8 cellular contexts compared by ENCODE assay signal in the genomic region with DNA sequence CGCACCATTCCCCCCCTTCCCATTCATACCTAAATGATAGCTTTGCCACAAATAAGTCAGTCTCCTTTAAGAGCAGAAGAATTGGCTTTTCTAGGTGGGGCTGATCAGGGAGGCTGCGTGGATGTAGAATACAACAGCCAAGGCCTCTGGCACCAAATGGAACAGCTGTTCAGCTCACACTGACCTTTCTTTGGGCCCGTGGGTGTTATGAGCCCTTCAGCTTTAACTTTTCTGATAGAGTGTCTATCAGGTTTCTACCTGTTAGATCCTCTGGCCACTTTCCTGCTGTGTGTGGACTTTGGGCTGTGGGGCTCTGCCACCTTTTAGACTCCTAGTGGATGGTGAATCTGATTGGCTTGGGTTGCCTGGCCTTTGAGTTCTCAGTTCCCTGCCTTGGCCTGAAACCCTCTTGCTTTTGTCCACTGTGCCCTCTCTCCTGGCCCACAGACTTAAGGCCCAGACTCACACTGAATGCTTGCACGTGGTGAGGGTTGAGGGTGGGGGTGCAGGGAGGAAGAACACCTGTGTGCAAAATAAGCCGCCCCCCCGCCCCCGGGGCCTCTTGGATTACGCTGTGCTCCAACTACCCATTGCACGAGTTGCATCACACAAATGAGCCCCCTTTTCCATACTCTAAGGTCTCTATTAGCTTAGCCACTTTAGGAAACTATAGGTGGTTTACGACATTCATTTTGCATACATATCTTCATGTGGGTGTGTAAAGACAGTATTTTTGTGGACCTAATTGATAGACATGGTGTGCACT. TPM values are rescaled to one million over a fixed set of nuclear protein-coding genes. Genes with fewer than 3 reads are reported as not detected.
DNase-seq lines count a peak whose midpoint lies in the region; ATAC-seq, FAIRE-seq and TF ChIP-seq lines count a peak whose summit lies in the region.

No MANE protein-coding gene starts in this region.

- H3K27ac ChIP-seq in heart right ventricle: peak overlapping the region; percentile 56 to 95 (median 84)

- peak; percentile 46 for DNase-seq in GM03348 (ENCODE audit: low spot score)
- peak; percentile 48 for DNase-seq in NCI-H526 treated with DMSO at 0.1 percent for 48 hours (lab: John Stamatoyannopoulos, UW)
- peak; percentile 67 for DNase-seq in activated effector memory CD4-positive, alpha-beta T cell treated with anti-CD3 and anti-CD28 coated beads, Interleukin-2, amount 50 U/mL, for 16 hours
- DNase-seq in heart right ventricle: peak in 1 of 2 donors; percentile 11
- DNase-seq in HTR-8/SVneo (ENCODE audit: insufficient read length, low spot score): no peak
- no peak for DNase-seq in A172 (ENCODE audit: low spot score)

- 65 to 67% methylated on average over 10 of the region's 10 CpGs for WGBS in heart right ventricle, 2 donors

- peak overlapping the region; percentile 32 to 87 (median 78) for H3K4me3 ChIP-seq in heart right ventricle
- H3K4me3 ChIP-seq in skeletal muscle satellite cell (ENCODE audit: low read length): peak overlapping the region; percentile 72

- no peak for TF ChIP-seq CTCF in heart right ventricle (IDR thresholded peaks at IDR 0.05)

- peak in 4 of 8 donors; percentile 1 to 26 (median 6) for ATAC-seq in heart right ventricle
- ATAC-seq in GM18498 (IDR thresholded peaks at IDR 0.05; ENCODE audit: unreplicated experiment): no peak

- H3K27me3 ChIP-seq in heart right ventricle (no peaks in the 10 kb centered on the region), skeletal muscle satellite cell (ENCODE audit: control insufficient read depth, insufficient read depth, low read length) (no peaks in the 10 kb centered on the region)

- H3K9ac ChIP-seq in skeletal muscle satellite cell (ENCODE audit: low read depth, low read length): peak overlapping the region; percentile 8

- H3K4me1 ChIP-seq in heart right ventricle (peaks cover 3 to 52% (median 31%) of the 10 kb centered on the region in 9 donors), skeletal muscle satellite cell (ENCODE audit: control insufficient read depth, insufficient read depth, low read length) (peaks cover 21% of the 10 kb centered on the region)

- intact Hi-C loops in heart right ventricle (cut with DNase I): loop anchor here in 8 of 10 donors (5.0 to 10.0 kb wide), 9 partner anchors 130 to 253 kb away; a partner anchor contains a TSS

- H3K36me3 ChIP-seq in heart right ventricle (no peaks in the 10 kb centered on the region), skeletal muscle satellite cell (ENCODE audit: insufficient read depth, low read length) (no peaks in the 10 kb centered on the region)

- H3K4me2 ChIP-seq in skeletal muscle satellite cell (ENCODE audit: low read length): peak overlapping the region; percentile 97

- no peak for FAIRE-seq in HTR-8/SVneo (lab: Jason Lieb, UNC)

- H3K9me3 ChIP-seq in heart right ventricle: no peaks in the 10 kb centered on the region
- no peaks in the 10 kb centered on the region for H3K9me3 ChIP-seq in skeletal muscle satellite cell (replicated peaks; ENCODE audit: low read length)

RNA-seq across cellular contexts. Expression of a gene that starts 1.3 kb away (rescaled TPM):
- total RNA-seq in heart right ventricle: 10 to 100 TPM in 4 of 10 donors, 1 to 10 TPM in 6; 5.9 to 14.2 (median 8.4) TPM
- 1 to 10 TPM in 1 of 2 donors, under 1 TPM in 1; 0.83 to 1.5 TPM for polyA plus RNA-seq in heart right ventricle
- total RNA-seq in skeletal muscle satellite cell (2012; rRNA removed): 4.6 and 5.3 TPM in 2 replicates
- total RNA-seq in A172 (2014; rRNA removed; shearing (Covaris generic)): 2.9 and 3.5 TPM in 2 replicates

Comparison
In these comparisons a context has a peak if more than half of its experiments do, and no peak if none do; other contexts are left out.
1. DNase-seq: peak in GM03348 (single experiment), NCI-H526 treated with DMSO at 0.1 percent for 48 hours (single experiment) and activated effector memory CD4-positive, alpha-beta T cell treated with anti-CD3 and anti-CD28 coated beads, Interleukin-2, amount 50 U/mL, for 16 hours (single experiment); none in HTR-8/SVneo (single experiment) and A172 (single experiment).